ENCODE assay signal across 2 cellular contexts in the genomic region with DNA sequence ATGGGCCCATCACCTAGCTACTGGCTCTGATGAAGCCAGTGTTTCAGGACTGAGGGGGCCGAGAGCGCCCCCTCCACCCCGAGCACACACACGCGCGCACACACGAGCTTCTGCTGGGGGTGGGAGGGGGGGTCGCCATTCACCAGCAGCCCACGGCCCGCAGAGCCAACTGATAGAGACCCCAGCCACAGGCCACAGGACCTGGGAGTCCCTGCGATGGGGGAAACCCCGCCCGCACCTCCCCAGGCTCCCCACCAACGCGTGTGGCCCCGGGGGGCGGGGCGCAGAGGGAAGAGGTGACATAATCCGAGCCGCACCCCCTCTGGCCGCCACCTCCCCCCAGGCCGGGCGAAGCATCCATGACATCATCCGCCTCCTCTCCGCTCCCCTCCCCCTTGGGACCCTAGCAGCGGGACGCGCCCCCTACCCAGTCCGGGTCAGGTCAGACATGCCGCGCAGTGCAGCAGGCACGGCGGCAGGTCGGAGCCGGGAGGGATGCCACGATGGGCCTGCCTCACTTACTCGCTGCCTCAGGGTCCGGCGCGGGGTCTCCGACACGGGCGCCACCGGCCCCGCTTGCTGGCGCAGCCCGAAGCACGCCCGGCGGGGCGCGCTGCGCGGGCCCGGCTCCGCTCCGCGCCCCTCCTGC.
A peak's percentile ranks its signal among the peaks of the same experiment; 100 is the strongest.
TF ChIP-seq lines count a peak whose summit lies in the region.

A gene (minus strand): TSS at position 617 of the 649 bp plus-strand sequence. CDS start 6,386 bp downstream, outside the sequence.

TF ChIP-seq in HCT116, 20 proteins besides CTCF, POLR2A, EP300 and RAD21 (continued from another document):
- TF ChIP-seq CBX3 (IDR thresholded peaks at IDR 0.05; ENCODE audit: low read depth), result no peak

TF ChIP-seq in K562, 482 proteins besides CTCF, POLR2A, EP300 and RAD21 (continued from another document and continues in another):
- TF ChIP-seq, protein P1, sequence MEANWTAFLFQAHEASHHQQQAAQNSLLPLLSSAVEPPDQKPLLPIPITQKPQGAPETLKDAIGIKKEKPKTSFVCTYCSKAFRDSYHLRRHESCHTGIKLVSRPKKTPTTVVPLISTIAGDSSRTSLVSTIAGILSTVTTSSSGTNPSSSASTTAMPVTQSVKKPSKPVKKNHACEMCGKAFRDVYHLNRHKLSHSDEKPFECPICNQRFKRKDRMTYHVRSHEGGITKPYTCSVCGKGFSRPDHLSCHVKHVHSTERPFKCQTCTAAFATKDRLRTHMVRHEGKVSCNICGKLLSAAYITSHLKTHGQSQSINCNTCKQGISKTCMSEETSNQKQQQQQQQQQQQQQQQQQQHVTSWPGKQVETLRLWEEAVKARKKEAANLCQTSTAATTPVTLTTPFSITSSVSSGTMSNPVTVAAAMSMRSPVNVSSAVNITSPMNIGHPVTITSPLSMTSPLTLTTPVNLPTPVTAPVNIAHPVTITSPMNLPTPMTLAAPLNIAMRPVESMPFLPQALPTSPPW (CRISPR knock-in tag; IDR thresholded peaks at IDR 0.05), result peak; percentile 72
- TF ChIP-seq, protein P2, sequence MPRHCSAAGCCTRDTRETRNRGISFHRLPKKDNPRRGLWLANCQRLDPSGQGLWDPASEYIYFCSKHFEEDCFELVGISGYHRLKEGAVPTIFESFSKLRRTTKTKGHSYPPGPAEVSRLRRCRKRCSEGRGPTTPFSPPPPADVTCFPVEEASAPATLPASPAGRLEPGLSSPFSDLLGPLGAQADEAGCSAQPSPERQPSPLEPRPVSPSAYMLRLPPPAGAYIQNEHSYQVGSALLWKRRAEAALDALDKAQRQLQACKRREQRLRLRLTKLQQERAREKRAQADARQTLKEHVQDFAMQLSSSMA (CRISPR knock-in tag; IDR thresholded peaks at IDR 0.05), result no peak
- TF ChIP-seq, protein P3, sequence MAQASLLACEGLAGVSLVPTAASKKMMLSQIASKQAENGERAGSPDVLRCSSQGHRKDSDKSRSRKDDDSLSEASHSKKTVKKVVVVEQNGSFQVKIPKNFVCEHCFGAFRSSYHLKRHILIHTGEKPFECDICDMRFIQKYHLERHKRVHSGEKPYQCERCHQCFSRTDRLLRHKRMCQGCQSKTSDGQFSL (CRISPR knock-in tag; IDR thresholded peaks at IDR 0.05), result peak; percentile 81
- TF ChIP-seq, protein P3 (tag; IDR thresholded peaks at IDR 0.05), result no peak
- TF ChIP-seq, protein P4, sequence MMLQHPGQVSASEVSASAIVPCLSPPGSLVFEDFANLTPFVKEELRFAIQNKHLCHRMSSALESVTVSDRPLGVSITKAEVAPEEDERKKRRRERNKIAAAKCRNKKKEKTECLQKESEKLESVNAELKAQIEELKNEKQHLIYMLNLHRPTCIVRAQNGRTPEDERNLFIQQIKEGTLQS (IDR thresholded peaks at IDR 0.05), result peak; percentile 95
- TF ChIP-seq, protein P4 (CRISPR knock-in tag; conservative IDR thresholded peaks at IDR 0.05), result no peak
- TF ChIP-seq CREM (IDR thresholded peaks at IDR 0.05; ENCODE audit: low read depth) (peak; percentile 53), CXXC5 (CRISPR knock-in tag; IDR thresholded peaks at IDR 0.05) (peak; percentile 58; the same call in 1 of the 2 replicates), TOE1 (IDR thresholded peaks at IDR 0.05; ENCODE audit: borderline replicate concordance) (no peak), TOE1 (CRISPR knock-in tag; IDR thresholded peaks at IDR 0.05; ENCODE audit: borderline replicate concordance, low read depth) (0 out of 2 replicates have a peak, but pooled peaks have one; percentile 9), KLF13 (tag; IDR thresholded peaks at IDR 0.05; ENCODE audit: borderline replicate concordance, low read depth) (peak; percentile 63; the same call in 1 of the 2 replicates), POLR2B (IDR thresholded peaks at IDR 0.05; ENCODE audit: low read depth, partially characterized antibody) (no peak), CHD1 (IDR thresholded peaks at IDR 0.05; ENCODE audit: low read length) (peak; percentile 64), PHF8 (IDR thresholded peaks at IDR 0.05; ENCODE audit: borderline replicate concordance, low read length) (peak; percentile 64; the same call in 1 of the 2 replicates), MAZ (CRISPR knock-in tag; conservative IDR thresholded peaks at IDR 0.05 in 1 of 2, IDR thresholded peaks at IDR 0.05 in 1 of 2) (peak in 1 of 2 experiments; percentile 31; a peak in 2 of 4 replicates), KDM5B (IDR thresholded peaks at IDR 0.05; ENCODE audit: insufficient replicate concordance, low read depth, low read length) (peak; percentile 38), NONO (IDR thresholded peaks at IDR 0.05; ENCODE audit: low read depth in 2 of 2, low read length in 1 of 2) (no peak), POLR2G (IDR thresholded peaks at IDR 0.05; ENCODE audit: low read depth, low read length) (peak; percentile 62), ZBTB7A (IDR thresholded peaks at IDR 0.05; ENCODE audit: borderline replicate concordance, control insufficient read depth, low read depth, low read length) (0 out of 2 replicates have a peak, but pooled peaks have one; percentile 71), STAG1 (CRISPR knock-in tag; IDR thresholded peaks at IDR 0.05; ENCODE audit: borderline replicate concordance) (no peak)
- TF ChIP-seq, protein P5, sequence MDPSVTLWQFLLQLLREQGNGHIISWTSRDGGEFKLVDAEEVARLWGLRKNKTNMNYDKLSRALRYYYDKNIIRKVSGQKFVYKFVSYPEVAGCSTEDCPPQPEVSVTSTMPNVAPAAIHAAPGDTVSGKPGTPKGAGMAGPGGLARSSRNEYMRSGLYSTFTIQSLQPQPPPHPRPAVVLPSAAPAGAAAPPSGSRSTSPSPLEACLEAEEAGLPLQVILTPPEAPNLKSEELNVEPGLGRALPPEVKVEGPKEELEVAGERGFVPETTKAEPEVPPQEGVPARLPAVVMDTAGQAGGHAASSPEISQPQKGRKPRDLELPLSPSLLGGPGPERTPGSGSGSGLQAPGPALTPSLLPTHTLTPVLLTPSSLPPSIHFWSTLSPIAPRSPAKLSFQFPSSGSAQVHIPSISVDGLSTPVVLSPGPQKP (CRISPR knock-in tag; IDR thresholded peaks at IDR 0.05), result 0 out of 2 replicates have a peak, but pooled peaks have one; percentile 69
- TF ChIP-seq, protein P6, sequence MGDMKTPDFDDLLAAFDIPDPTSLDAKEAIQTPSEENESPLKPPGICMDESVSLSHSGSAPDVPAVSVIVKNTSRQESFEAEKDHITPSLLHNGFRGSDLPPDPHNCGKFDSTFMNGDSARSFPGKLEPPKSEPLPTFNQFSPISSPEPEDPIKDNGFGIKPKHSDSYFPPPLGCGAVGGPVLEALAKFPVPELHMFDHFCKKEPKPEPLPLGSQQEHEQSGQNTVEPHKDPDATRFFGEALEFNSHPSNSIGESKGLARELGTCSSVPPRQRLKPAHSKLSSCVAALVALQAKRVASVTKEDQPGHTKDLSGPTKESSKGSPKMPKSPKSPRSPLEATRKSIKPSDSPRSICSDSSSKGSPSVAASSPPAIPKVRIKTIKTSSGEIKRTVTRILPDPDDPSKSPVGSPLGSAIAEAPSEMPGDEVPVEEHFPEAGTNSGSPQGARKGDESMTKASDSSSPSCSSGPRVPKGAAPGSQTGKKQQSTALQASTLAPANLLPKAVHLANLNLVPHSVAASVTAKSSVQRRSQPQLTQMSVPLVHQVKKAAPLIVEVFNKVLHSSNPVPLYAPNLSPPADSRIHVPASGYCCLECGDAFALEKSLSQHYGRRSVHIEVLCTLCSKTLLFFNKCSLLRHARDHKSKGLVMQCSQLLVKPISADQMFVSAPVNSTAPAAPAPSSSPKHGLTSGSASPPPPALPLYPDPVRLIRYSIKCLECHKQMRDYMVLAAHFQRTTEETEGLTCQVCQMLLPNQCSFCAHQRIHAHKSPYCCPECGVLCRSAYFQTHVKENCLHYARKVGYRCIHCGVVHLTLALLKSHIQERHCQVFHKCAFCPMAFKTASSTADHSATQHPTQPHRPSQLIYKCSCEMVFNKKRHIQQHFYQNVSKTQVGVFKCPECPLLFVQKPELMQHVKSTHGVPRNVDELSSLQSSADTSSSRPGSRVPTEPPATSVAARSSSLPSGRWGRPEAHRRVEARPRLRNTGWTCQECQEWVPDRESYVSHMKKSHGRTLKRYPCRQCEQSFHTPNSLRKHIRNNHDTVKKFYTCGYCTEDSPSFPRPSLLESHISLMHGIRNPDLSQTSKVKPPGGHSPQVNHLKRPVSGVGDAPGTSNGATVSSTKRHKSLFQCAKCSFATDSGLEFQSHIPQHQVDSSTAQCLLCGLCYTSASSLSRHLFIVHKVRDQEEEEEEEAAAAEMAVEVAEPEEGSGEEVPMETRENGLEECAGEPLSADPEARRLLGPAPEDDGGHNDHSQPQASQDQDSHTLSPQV (IDR thresholded peaks at IDR 0.05), result no peak
- TF ChIP-seq, protein P7, sequence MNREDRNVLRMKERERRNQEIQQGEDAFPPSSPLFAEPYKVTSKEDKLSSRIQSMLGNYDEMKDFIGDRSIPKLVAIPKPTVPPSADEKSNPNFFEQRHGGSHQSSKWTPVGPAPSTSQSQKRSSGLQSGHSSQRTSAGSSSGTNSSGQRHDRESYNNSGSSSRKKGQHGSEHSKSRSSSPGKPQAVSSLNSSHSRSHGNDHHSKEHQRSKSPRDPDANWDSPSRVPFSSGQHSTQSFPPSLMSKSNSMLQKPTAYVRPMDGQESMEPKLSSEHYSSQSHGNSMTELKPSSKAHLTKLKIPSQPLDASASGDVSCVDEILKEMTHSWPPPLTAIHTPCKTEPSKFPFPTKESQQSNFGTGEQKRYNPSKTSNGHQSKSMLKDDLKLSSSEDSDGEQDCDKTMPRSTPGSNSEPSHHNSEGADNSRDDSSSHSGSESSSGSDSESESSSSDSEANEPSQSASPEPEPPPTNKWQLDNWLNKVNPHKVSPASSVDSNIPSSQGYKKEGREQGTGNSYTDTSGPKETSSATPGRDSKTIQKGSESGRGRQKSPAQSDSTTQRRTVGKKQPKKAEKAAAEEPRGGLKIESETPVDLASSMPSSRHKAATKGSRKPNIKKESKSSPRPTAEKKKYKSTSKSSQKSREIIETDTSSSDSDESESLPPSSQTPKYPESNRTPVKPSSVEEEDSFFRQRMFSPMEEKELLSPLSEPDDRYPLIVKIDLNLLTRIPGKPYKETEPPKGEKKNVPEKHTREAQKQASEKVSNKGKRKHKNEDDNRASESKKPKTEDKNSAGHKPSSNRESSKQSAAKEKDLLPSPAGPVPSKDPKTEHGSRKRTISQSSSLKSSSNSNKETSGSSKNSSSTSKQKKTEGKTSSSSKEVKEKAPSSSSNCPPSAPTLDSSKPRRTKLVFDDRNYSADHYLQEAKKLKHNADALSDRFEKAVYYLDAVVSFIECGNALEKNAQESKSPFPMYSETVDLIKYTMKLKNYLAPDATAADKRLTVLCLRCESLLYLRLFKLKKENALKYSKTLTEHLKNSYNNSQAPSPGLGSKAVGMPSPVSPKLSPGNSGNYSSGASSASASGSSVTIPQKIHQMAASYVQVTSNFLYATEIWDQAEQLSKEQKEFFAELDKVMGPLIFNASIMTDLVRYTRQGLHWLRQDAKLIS (CRISPR knock-in tag; IDR thresholded peaks at IDR 0.05), result peak; percentile 91; the same call in 1 of the 2 replicates
- TF ChIP-seq, protein P8, sequence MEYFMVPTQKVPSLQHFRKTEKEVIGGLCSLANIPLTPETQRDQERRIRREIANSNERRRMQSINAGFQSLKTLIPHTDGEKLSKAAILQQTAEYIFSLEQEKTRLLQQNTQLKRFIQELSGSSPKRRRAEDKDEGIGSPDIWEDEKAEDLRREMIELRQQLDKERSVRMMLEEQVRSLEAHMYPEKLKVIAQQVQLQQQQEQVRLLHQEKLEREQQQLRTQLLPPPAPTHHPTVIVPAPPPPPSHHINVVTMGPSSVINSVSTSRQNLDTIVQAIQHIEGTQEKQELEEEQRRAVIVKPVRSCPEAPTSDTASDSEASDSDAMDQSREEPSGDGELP (CRISPR knock-in tag; IDR thresholded peaks at IDR 0.05; ENCODE audit: borderline replicate concordance), result peak; percentile 56; the same call in 1 of the 2 replicates
- TF ChIP-seq, protein P9, sequence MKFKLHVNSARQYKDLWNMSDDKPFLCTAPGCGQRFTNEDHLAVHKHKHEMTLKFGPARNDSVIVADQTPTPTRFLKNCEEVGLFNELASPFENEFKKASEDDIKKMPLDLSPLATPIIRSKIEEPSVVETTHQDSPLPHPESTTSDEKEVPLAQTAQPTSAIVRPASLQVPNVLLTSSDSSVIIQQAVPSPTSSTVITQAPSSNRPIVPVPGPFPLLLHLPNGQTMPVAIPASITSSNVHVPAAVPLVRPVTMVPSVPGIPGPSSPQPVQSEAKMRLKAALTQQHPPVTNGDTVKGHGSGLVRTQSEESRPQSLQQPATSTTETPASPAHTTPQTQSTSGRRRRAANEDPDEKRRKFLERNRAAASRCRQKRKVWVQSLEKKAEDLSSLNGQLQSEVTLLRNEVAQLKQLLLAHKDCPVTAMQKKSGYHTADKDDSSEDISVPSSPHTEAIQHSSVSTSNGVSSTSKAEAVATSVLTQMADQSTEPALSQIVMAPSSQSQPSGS (CRISPR knock-in tag; IDR thresholded peaks at IDR 0.05), result peak; percentile 97
- TF ChIP-seq, protein P10, sequence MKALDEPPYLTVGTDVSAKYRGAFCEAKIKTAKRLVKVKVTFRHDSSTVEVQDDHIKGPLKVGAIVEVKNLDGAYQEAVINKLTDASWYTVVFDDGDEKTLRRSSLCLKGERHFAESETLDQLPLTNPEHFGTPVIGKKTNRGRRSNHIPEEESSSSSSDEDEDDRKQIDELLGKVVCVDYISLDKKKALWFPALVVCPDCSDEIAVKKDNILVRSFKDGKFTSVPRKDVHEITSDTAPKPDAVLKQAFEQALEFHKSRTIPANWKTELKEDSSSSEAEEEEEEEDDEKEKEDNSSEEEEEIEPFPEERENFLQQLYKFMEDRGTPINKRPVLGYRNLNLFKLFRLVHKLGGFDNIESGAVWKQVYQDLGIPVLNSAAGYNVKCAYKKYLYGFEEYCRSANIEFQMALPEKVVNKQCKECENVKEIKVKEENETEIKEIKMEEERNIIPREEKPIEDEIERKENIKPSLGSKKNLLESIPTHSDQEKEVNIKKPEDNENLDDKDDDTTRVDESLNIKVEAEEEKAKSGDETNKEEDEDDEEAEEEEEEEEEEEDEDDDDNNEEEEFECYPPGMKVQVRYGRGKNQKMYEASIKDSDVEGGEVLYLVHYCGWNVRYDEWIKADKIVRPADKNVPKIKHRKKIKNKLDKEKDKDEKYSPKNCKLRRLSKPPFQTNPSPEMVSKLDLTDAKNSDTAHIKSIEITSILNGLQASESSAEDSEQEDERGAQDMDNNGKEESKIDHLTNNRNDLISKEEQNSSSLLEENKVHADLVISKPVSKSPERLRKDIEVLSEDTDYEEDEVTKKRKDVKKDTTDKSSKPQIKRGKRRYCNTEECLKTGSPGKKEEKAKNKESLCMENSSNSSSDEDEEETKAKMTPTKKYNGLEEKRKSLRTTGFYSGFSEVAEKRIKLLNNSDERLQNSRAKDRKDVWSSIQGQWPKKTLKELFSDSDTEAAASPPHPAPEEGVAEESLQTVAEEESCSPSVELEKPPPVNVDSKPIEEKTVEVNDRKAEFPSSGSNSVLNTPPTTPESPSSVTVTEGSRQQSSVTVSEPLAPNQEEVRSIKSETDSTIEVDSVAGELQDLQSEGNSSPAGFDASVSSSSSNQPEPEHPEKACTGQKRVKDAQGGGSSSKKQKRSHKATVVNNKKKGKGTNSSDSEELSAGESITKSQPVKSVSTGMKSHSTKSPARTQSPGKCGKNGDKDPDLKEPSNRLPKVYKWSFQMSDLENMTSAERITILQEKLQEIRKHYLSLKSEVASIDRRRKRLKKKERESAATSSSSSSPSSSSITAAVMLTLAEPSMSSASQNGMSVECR (CRISPR knock-in tag; IDR thresholded peaks at IDR 0.05), result peak; percentile 86
